ENCODE assay signal across 19 cellular contexts in genomic region chr4:10348241-10348640, GRCh38.
DNase-seq lines count a peak whose midpoint lies in the region; ATAC-seq and TF ChIP-seq lines count a peak whose summit lies in the region.
"Had no signal": no experiment of that assay in that cellular context is flagged by ENCODE, and none has a peak within 500 bp of the region (broad histone marks: within the 10 kb centered on the region; RNA-seq: fewer than 3 reads in every experiment).

No MANE protein-coding gene starts in this region.

- peaks cover 10 to 19% of the 10 kb centered on the region in 2 experiments for H3K4me1 ChIP-seq in trophoblast cell (ENCODE audit: control insufficient read depth in 1 of 2, insufficient read depth in 2 of 2, low read length in 2 of 2)
- H3K4me1 ChIP-seq: A549 had no signal

- no peak overlapping the region for H3K4me2 ChIP-seq in trophoblast cell (ENCODE audit: low read length)
- H3K4me2 ChIP-seq: A549 had no signal

- peaks cover 30% of the 10 kb centered on the region for H3K79me1 ChIP-seq in trophoblast cell (ENCODE audit: low read length)

- H3K27me3 ChIP-seq in trophoblast cell (ENCODE audit: insufficient read depth, low read length), result no peaks in the 10 kb centered on the region
- H3K27me3 ChIP-seq: BLaER1 treated with 17β-estradiol and CSF1 and Interleukin-3, amounts not matched to agents 10 nM and 100 nM had no signal

- H3K4me3 ChIP-seq in trophoblast cell (ENCODE audit: low read depth, low read length), result no peak overlapping the region
- H3K4me3 ChIP-seq: A549; BLaER1 treated with 17β-estradiol and CSF1 and Interleukin-3, amounts not matched to agents 10 nM and 100 nM had no signal

- no peak overlapping the region for H3K18ac ChIP-seq in trophoblast cell (ENCODE audit: low read length)

- H2BK12ac ChIP-seq in trophoblast cell (ENCODE audit: low read length), result peak overlapping the region; percentile 28

- H2BK120ac ChIP-seq in trophoblast cell (ENCODE audit: insufficient read depth, low read length, poor library complexity), result no peak overlapping the region

- H4K91ac ChIP-seq in trophoblast cell (ENCODE audit: low read depth, low read length), result peak overlapping the region; percentile 69

- CTCF ChIA-PET in HEK293T (lab: Yijun Ruan, JAX), result no interaction called here

- H4K8ac ChIP-seq in trophoblast cell (ENCODE audit: low read depth, low read length), result no peak overlapping the region

- no peak overlapping the region for H2AK5ac ChIP-seq in trophoblast cell (ENCODE audit: low read length)

- H3K9ac ChIP-seq in trophoblast cell (ENCODE audit: low read length), result no peak overlapping the region
- H3K9ac ChIP-seq: BLaER1 treated with 17β-estradiol and CSF1 and Interleukin-3, amounts not matched to agents 10 nM and 100 nM had no signal

- DNase-seq in COLO829 (ENCODE audit: low spot score), result peak; percentile 48
- DNase-seq in SK-MEL-5 (ENCODE audit: low read depth, low spot score), result peak; percentile 46
- peak; percentile 92 for DNase-seq in foreskin melanocyte
- no peak for DNase-seq in trophoblast cell
- DNase-seq in NCI-H2171 (lab: John Stamatoyannopoulos, UW), result no peak
- DNase-seq in HEK293T (ENCODE audit: extremely low spot score), result no peak
- no peak for DNase-seq in DMS114 treated with DMSO at 0.1 percent for 48 hours (lab: John Stamatoyannopoulos, UW; ENCODE audit: unreplicated experiment)
- DNase-seq: AML-193; CD4-positive, alpha-beta T cell; CD8-positive, alpha-beta T cell; COR-L47; DMS 273 treated with DMSO at 0.1 percent for 48 hours; DMS79 treated with DMSO at 0.1 percent for 48 hours; GF-D8 had no signal

- H3K27ac ChIP-seq in trophoblast cell (ENCODE audit: low read depth, low read length), result no peak overlapping the region
- H3K27ac ChIP-seq: 22Rv1; A549; BLaER1 treated with 17β-estradiol and CSF1 and Interleukin-3, amounts not matched to agents 10 nM and 100 nM; C4-2B had no signal

- no peaks in the 10 kb centered on the region for H3K79me2 ChIP-seq in trophoblast cell (ENCODE audit: control insufficient read depth, insufficient read depth, low read length, poor library complexity)

- H3K14ac ChIP-seq in trophoblast cell (ENCODE audit: low read length), result no peak overlapping the region

- POLR2A ChIA-PET in HEK293T (lab: Yijun Ruan, JAX), result no interaction called here

- H2BK5ac ChIP-seq in trophoblast cell (ENCODE audit: low read depth, low read length, poor library complexity), result no peak overlapping the region

- no peak overlapping the region for H4K12ac ChIP-seq in trophoblast cell (ENCODE audit: low read depth, low read length)

- H3K36me3 ChIP-seq in trophoblast cell (ENCODE audit: control insufficient read depth in 1 of 2, insufficient read depth in 2 of 2, low read length in 2 of 2), result no peaks in the 10 kb centered on the region
- H3K36me3 ChIP-seq: BLaER1 treated with 17β-estradiol and CSF1 and Interleukin-3, amounts not matched to agents 10 nM and 100 nM had no signal

- H2AFZ ChIP-seq in trophoblast cell (ENCODE audit: insufficient read depth, low read length, poor library complexity), result no peak overlapping the region

- H3K9me3 ChIP-seq in trophoblast cell (ENCODE audit: insufficient read depth, low read depth, low read length), result no peaks in the 10 kb centered on the region
- H3K9me3 ChIP-seq: A549 had no signal

- H3K4ac ChIP-seq in trophoblast cell (ENCODE audit: low read depth, low read length), result no peak overlapping the region

- in situ Hi-C loops in SK-MEL-5 (cut with HindIII; ENCODE audit: low pct_unique_long_range_greater_than_20kb, low sequenced_read_pairs), result no loop called here

- H3K23ac ChIP-seq in trophoblast cell (ENCODE audit: low read length), result no peak overlapping the region

- no peak for ATAC-seq in GM18520 (IDR thresholded peaks at IDR 0.05; ENCODE audit: unreplicated experiment)
- ATAC-seq: A549; CD8-positive, alpha-beta T cell had no signal

TF ChIP-seq in HEK293T, 16 proteins besides CTCF, POLR2A, EP300 and RAD21:
- no peak for TF ChIP-seq ELF4 (IDR thresholded peaks at IDR 0.05)
- no peak for TF ChIP-seq TARDBP (IDR thresholded peaks at IDR 0.05)
- TF ChIP-seq ZNF384 (IDR thresholded peaks at IDR 0.05), result no peak
- no peak for TF ChIP-seq NFRKB (IDR thresholded peaks at IDR 0.05)
- TF ChIP-seq HDGF (IDR thresholded peaks at IDR 0.05; ENCODE audit: borderline replicate concordance), result no peak
- TF ChIP-seq ARNT (IDR thresholded peaks at IDR 0.05), result no peak
- TF ChIP-seq L3MBTL2 (conservative IDR thresholded peaks at IDR 0.05), result no peak
- TF ChIP-seq FOXK2 (IDR thresholded peaks at IDR 0.05), result no peak
- TF ChIP-seq FOXM1 (IDR thresholded peaks at IDR 0.05; ENCODE audit: borderline replicate concordance), result no peak
- no peak for TF ChIP-seq SUZ12 (IDR thresholded peaks at IDR 0.05)
- TF ChIP-seq, protein P1, sequence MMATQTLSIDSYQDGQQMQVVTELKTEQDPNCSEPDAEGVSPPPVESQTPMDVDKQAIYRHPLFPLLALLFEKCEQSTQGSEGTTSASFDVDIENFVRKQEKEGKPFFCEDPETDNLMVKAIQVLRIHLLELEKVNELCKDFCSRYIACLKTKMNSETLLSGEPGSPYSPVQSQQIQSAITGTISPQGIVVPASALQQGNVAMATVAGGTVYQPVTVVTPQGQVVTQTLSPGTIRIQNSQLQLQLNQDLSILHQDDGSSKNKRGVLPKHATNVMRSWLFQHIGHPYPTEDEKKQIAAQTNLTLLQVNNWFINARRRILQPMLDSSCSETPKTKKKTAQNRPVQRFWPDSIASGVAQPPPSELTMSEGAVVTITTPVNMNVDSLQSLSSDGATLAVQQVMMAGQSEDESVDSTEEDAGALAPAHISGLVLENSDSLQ (IDR thresholded peaks at IDR 0.05), result no peak
- TF ChIP-seq LEF1 (IDR thresholded peaks at IDR 0.05; ENCODE audit: borderline replicate concordance), result no peak
- TF ChIP-seq SP1 (IDR thresholded peaks at IDR 0.05), result no peak
- TF ChIP-seq FOXA1 (IDR thresholded peaks at IDR 0.05), result no peak
- TF ChIP-seq BHLHE40 (IDR thresholded peaks at IDR 0.05; ENCODE audit: borderline replicate concordance), result no peak
- TF ChIP-seq CTBP1 (IDR thresholded peaks at IDR 0.05; ENCODE audit: borderline replicate concordance), result no peak

Comparison
In these comparisons a context has a peak if more than half of its experiments do, and no peak if none do; other contexts are left out.
1. DNase-seq: peak in COLO829 (single experiment), SK-MEL-5 (single experiment) and foreskin melanocyte (single experiment); none in trophoblast cell (0 of 2), NCI-H2171 (single experiment), HEK293T (single experiment) and DMS114 treated with DMSO at 0.1 percent for 48 hours (single experiment).